ENCODE assay signal across 8 cellular contexts in the genomic region with DNA sequence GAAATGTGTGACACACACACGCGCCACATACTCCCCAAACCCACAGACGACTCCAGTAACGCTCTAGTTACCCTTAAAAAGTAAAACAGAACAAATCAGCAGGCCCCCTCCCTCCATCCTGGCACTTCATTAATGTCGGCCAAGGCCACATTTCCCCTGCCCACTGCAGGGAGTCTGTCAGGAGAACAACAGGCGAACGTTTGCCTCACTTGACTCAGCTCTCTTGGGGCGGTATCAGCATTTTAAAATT. TPM values are rescaled to one million over a fixed set of nuclear protein-coding genes. Genes with fewer than 3 reads are reported as not detected.
DNase-seq lines count a peak whose midpoint lies in the region; ATAC-seq and TF ChIP-seq lines count a peak whose summit lies in the region.

No MANE protein-coding gene starts in this region.

- peaks cover 21% of the 10 kb centered on the region; the same call in 1 of the 2 replicates for H3K27me3 ChIP-seq in HUES64 (ENCODE audit: insufficient read depth, low read length)
- H3K27me3 ChIP-seq in ectodermal cell (ENCODE audit: control insufficient read depth, insufficient read depth, low read length, poor library complexity, severe bottlenecking) = peaks cover 42% of the 10 kb centered on the region
- H3K27me3 ChIP-seq in neural cell (ENCODE audit: insufficient read depth, low read depth, low read length) = peaks cover 33% of the 10 kb centered on the region

- DNase-seq in GF-D8 (lab: John Stamatoyannopoulos, UW) (no peak), mesenteric fat pad (ENCODE audit: low spot score) (no peak)
- no peak for DNase-seq in activated effector memory CD4-positive, alpha-beta T cell treated with anti-CD3 and anti-CD28 coated beads, Interleukin-2, amount 50 U/mL, for 16 hours

- no peak overlapping the region for H2AFZ ChIP-seq in neural cell (ENCODE audit: low read depth, low read length)

- ATAC-seq in GM19035 (IDR thresholded peaks at IDR 0.05; ENCODE audit: unreplicated experiment) (peak; percentile 9), GM18873 (IDR thresholded peaks at IDR 0.05; ENCODE audit: low FRiP score, unreplicated experiment) (no peak)

- TF ChIP-seq EP300 in neural cell (conservative IDR thresholded peaks at IDR 0.05; ENCODE audit: poor library complexity, severe bottlenecking) = no peak

- H3K79me2 ChIP-seq in neural cell (replicated peaks; ENCODE audit: insufficient read depth, low read length) = no peaks in the 10 kb centered on the region

- H3K4me3 ChIP-seq in HUES64 (ENCODE audit: low read length) = peak overlapping the region; percentile 69
- peak overlapping the region; percentile 59 for H3K4me3 ChIP-seq in ectodermal cell (ENCODE audit: insufficient read depth, low read depth, low read length)
- H3K4me3 ChIP-seq in neural cell (ENCODE audit: low read length) = peak overlapping the region; percentile 66

- H3K4me1 ChIP-seq in HUES64 (ENCODE audit: insufficient read depth, low read length) (peaks cover 8% of the 10 kb centered on the region), ectodermal cell (ENCODE audit: control insufficient read depth, insufficient read depth, low read length) (no peaks in the 10 kb centered on the region)

- no peak overlapping the region for H3K4me2 ChIP-seq in neural cell (ENCODE audit: low read length)

- no peaks in the 10 kb centered on the region for H3K36me3 ChIP-seq in HUES64 (ENCODE audit: insufficient read depth, low read length)
- H3K36me3 ChIP-seq in ectodermal cell (ENCODE audit: control insufficient read depth, insufficient read depth, low read length) = no peaks in the 10 kb centered on the region
- no peaks in the 10 kb centered on the region for H3K36me3 ChIP-seq in neural cell (ENCODE audit: insufficient read depth, low read length)

- no peaks in the 10 kb centered on the region for H3F3A ChIP-seq in neural cell (ENCODE audit: insufficient read depth, low read length, poor library complexity, severe bottlenecking)

- H3K9ac ChIP-seq in HUES64 (ENCODE audit: low read depth, low read length) (peak overlapping the region; percentile 67), neural cell (ENCODE audit: low read length) (no peak overlapping the region)

- H4K20me1 ChIP-seq in neural cell (ENCODE audit: insufficient read depth) = no peaks in the 10 kb centered on the region

- no peak for TF ChIP-seq RAD21 in neural cell (conservative IDR thresholded peaks at IDR 0.05)

- H3K9me2 ChIP-seq in neural cell (ENCODE audit: insufficient read depth, low read length) = no peaks in the 10 kb centered on the region

- 3% methylated on average over 8 of the region's 8 CpGs for WGBS in HUES64
- WGBS in ectodermal cell, 2 experiments = 5 to 6% methylated on average over 8 of the region's 8 CpGs

- H3K27ac ChIP-seq in HUES64 (ENCODE audit: low read depth, low read length) (peak overlapping the region; percentile 85; the same call in 1 of the 2 replicates), ectodermal cell (ENCODE audit: insufficient read depth, low read depth, low read length, poor library complexity, severe bottlenecking) (no peak overlapping the region), neural cell (ENCODE audit: low read length) (no peak overlapping the region)

- no peak for TF ChIP-seq CTCF in neural cell (IDR thresholded peaks at IDR 0.05; ENCODE audit: poor library complexity, severe bottlenecking)

- H3K9me3 ChIP-seq in HUES64 (ENCODE audit: insufficient read depth, low read depth, low read length) = no peaks in the 10 kb centered on the region
- H3K9me3 ChIP-seq in ectodermal cell (ENCODE audit: control insufficient read depth, low read length) = no peaks in the 10 kb centered on the region
- H3K9me3 ChIP-seq in neural cell (ENCODE audit: low read length) = no peaks in the 10 kb centered on the region

TF ChIP-seq in neural cell, 6 proteins besides CTCF, POLR2A, EP300 and RAD21:
- TF ChIP-seq SMC3 (conservative IDR thresholded peaks at IDR 0.05; ENCODE audit: poor library complexity) = no peak
- no peak for TF ChIP-seq POLR2AphosphoS5 (IDR thresholded peaks at IDR 0.05)
- no peak for TF ChIP-seq TAF1 (IDR thresholded peaks at IDR 0.05; ENCODE audit: low read depth)
- no peak for TF ChIP-seq MXI1 (conservative IDR thresholded peaks at IDR 0.05; ENCODE audit: poor library complexity, severe bottlenecking)
- no peak for TF ChIP-seq EZH2 (IDR thresholded peaks at IDR 0.05; ENCODE audit: borderline replicate concordance, insufficient read depth, low read length, poor library complexity, severe bottlenecking)
- TF ChIP-seq, protein P1, sequence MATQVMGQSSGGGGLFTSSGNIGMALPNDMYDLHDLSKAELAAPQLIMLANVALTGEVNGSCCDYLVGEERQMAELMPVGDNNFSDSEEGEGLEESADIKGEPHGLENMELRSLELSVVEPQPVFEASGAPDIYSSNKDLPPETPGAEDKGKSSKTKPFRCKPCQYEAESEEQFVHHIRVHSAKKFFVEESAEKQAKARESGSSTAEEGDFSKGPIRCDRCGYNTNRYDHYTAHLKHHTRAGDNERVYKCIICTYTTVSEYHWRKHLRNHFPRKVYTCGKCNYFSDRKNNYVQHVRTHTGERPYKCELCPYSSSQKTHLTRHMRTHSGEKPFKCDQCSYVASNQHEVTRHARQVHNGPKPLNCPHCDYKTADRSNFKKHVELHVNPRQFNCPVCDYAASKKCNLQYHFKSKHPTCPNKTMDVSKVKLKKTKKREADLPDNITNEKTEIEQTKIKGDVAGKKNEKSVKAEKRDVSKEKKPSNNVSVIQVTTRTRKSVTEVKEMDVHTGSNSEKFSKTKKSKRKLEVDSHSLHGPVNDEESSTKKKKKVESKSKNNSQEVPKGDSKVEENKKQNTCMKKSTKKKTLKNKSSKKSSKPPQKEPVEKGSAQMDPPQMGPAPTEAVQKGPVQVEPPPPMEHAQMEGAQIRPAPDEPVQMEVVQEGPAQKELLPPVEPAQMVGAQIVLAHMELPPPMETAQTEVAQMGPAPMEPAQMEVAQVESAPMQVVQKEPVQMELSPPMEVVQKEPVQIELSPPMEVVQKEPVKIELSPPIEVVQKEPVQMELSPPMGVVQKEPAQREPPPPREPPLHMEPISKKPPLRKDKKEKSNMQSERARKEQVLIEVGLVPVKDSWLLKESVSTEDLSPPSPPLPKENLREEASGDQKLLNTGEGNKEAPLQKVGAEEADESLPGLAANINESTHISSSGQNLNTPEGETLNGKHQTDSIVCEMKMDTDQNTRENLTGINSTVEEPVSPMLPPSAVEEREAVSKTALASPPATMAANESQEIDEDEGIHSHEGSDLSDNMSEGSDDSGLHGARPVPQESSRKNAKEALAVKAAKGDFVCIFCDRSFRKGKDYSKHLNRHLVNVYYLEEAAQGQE (IDR thresholded peaks at IDR 0.05; ENCODE audit: borderline replicate concordance) = no peak

RNA-seq across cellular contexts. Expression of a gene that starts 0.7 kb away (rescaled TPM):
- 7.4 TPM for polyA plus RNA-seq in HUES64 (2013, experiment 1 of 2)
- polyA plus RNA-seq in HUES64 (2013, experiment 2 of 2) = 10.3 TPM
- 4.8 TPM for polyA plus RNA-seq in ectodermal cell (2013, experiment 1 of 4)
- polyA plus RNA-seq in ectodermal cell (2013, experiment 2 of 4) = 7.1 TPM
- polyA plus RNA-seq in ectodermal cell (2013, experiment 3 of 4) = 2.9 TPM
- polyA plus RNA-seq in ectodermal cell (2013, experiment 4 of 4) = 2.7 TPM
- polyA plus RNA-seq in neural cell = not detected in 2 replicates
- 0.24 and 0.35 TPM in 2 replicates for polyA minus RNA-seq in neural cell
- total RNA-seq in mesenteric fat pad = 0.10 TPM
